In the genomic region with DNA sequence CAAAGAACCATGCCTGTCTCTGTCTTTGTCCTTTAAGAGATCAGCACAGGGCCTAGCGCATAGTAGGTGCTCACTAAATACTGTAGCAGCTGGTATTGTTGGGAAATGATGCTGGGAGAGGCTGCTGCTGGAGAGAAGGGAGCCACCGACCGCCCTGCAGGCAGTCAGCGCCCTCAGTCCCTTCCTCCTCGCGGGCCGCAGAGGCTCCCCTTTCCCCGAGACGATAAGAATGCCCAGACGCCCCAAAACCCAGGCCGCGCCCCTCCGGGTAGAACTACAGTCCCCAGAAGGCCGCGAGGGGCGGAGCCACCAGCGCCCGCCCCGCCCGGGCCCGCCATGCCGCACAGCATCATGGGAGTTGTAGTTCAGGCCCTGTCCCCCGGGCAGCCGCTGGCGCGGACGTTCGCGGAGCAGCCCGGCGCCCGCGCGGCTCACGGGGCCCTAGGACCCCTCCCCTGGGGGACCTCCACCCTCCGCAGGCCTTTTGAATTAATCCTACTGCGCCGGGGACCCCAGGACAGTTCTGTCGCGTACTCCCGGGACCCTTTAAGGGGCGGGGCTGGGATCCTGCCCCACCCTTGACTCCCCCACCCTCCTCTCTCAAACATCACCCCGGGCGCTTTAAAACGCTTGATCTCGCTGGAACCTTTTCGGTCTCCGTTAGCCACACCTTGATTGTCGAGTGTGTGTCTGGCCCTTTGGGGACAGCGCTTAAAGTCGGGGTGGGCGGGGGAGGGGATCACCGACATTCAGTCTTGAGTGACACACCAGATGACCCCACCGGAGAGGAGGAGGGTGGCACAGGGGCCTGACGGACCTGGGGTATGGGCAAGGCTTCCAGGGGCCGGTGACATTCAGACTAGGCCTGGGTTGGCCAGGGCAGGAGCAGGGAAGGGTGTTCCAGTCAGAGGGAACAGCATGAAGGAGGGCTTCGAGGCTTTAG, we compare ENCODE assay signal across 8 cellular contexts. TPM values are rescaled to one million over a fixed set of nuclear protein-coding genes. Genes with fewer than 3 reads are reported as not detected.
DNase-seq lines count a peak whose midpoint lies in the region; ATAC-seq and TF ChIP-seq lines count a peak whose summit lies in the region.

No MANE protein-coding gene starts in this region.

- peaks cover 13% of the 10 kb centered on the region for H3K27me3 ChIP-seq in HUES6 (ENCODE audit: control insufficient read depth, insufficient read depth, low read length)
- H3K27me3 ChIP-seq in subcutaneous abdominal adipose tissue (ENCODE audit: control insufficient read depth in 5 of 5, insufficient read depth in 4 of 5, low read length in 5 of 5): peaks cover 0 to 8% (median 0%) of the 10 kb centered on the region in 5 donors

- H3K9ac ChIP-seq in HUES6 (ENCODE audit: low read length) (peak overlapping the region; percentile 64), subcutaneous abdominal adipose tissue (ENCODE audit: low read length in 5 of 5) (peak overlapping the region; percentile 26 to 96 (median 83))

- peak overlapping the region in 6 of 7 donors; percentile 72 to 91 (median 86) for H3K27ac Mint-ChIP-seq in CD14-positive monocyte

- peaks cover 22% of the 10 kb centered on the region for H3K4me1 Mint-ChIP-seq in CD14-positive monocyte

- H3K9me3 ChIP-seq in HUES6 (ENCODE audit: control insufficient read depth, insufficient read depth, low read depth, low read length) (no peaks in the 10 kb centered on the region), subcutaneous abdominal adipose tissue (ENCODE audit: control insufficient read depth in 5 of 5, low read length in 5 of 5) (peaks cover 0 to 4% (median 0%) of the 10 kb centered on the region in 5 donors)

- peak; percentile 89 for ATAC-seq in GM19463 (IDR thresholded peaks at IDR 0.05; ENCODE audit: unreplicated experiment)

- peak; percentile 78 for DNase-seq in CD14-positive monocyte (ENCODE audit: low spot score)
- DNase-seq in SK-MEL-5 (ENCODE audit: low read depth, low spot score): peak; percentile 74
- peak; percentile 90 for DNase-seq in activated naive CD4-positive, alpha-beta T cell treated with Interleukin-2 at 50 U/mL for 16 hours
- DNase-seq in globus pallidus (ENCODE audit: low spot score): peak; percentile 74
- DNase-seq in non-pigmented ciliary epithelial cell (ENCODE audit: low read depth): peak; percentile 11

- no peak for TF ChIP-seq CTCF in CD14-positive monocyte (IDR thresholded peaks at IDR 0.05)

- H3K4me3 Mint-ChIP-seq in CD14-positive monocyte: peak overlapping the region; percentile 75 to 83

- H3K9me3 Mint-ChIP-seq in CD14-positive monocyte: peaks cover 0 to 2% (median 0%) of the 10 kb centered on the region in 7 donors

- peaks cover 0 to 2% of the 10 kb centered on the region in 2 donors for H3K36me3 Mint-ChIP-seq in CD14-positive monocyte

- intact Hi-C loops in CD14-positive monocyte (cut with micrococcal nuclease): no loop called here

- H3K27ac ChIP-seq in HUES6 (ENCODE audit: low read depth, low read length): peak overlapping the region; percentile 78; the same call in 1 of the 2 replicates
- H3K27ac ChIP-seq in subcutaneous abdominal adipose tissue (ENCODE audit: low read depth, low read length): peak overlapping the region; percentile 80

- H3K4me3 ChIP-seq in HUES6 (ENCODE audit: low read depth, low read length): peak overlapping the region; percentile 71
- H3K4me3 ChIP-seq in subcutaneous abdominal adipose tissue (ENCODE audit: low read depth in 1 of 5, low read length in 5 of 5): peak overlapping the region; percentile 50 to 72 (median 65)

- no peaks in the 10 kb centered on the region for H3K36me3 ChIP-seq in HUES6 (ENCODE audit: control insufficient read depth, insufficient read depth, low read length)
- H3K36me3 ChIP-seq in subcutaneous abdominal adipose tissue (ENCODE audit: control insufficient read depth in 5 of 5, insufficient read depth in 5 of 5, low read length in 5 of 5): no peaks in the 10 kb centered on the region

- H3K4me1 ChIP-seq in HUES6 (ENCODE audit: control insufficient read depth, insufficient read depth, low read length): peaks cover 13% of the 10 kb centered on the region; the same call in 1 of the 2 replicates
- peaks cover 7 to 21% (median 16%) of the 10 kb centered on the region in 5 donors for H3K4me1 ChIP-seq in subcutaneous abdominal adipose tissue (ENCODE audit: control insufficient read depth in 5 of 5, insufficient read depth in 5 of 5, low read length in 5 of 5)

- peaks cover 8 to 11% (median 11%) of the 10 kb centered on the region in 3 donors for H3K27me3 Mint-ChIP-seq in CD14-positive monocyte (ENCODE audit: low read depth in 3 of 3)

- in situ Hi-C loops in SK-MEL-5 (cut with HindIII; ENCODE audit: low pct_unique_long_range_greater_than_20kb, low sequenced_read_pairs): no loop called here

RNA-seq across cellular contexts. Expression of a gene that starts 24.8 kb away (rescaled TPM):
- under 1 TPM; 0.36 to 0.79 TPM for polyA plus RNA-seq in CD14-positive monocyte
- 53.9 and 57.1 TPM in 2 replicates for total RNA-seq in SK-MEL-5 (2014; rRNA removed; shearing (Covaris generic))
- polyA plus RNA-seq in SK-MEL-5 (2015; cell fraction: cytosol; rRNA removed): 70.4 and 75.0 TPM in 2 replicates
- polyA plus RNA-seq in SK-MEL-5 (2015; cell fraction: nucleus; rRNA removed): 17.7 and 39.4 TPM in 2 replicates

Comparison
In these comparisons a context has a peak if more than half of its experiments do, and no peak if none do; other contexts are left out.
1. Peak in every context shown above with its lines: DNase-seq, ATAC-seq, H3K4me3 ChIP-seq and H3K27ac ChIP-seq.
2. DNase-seq: peak in every context shown above with its lines; median percentile 90 in activated naive CD4-positive, alpha-beta T cell treated with Interleukin-2 at 50 U/mL for 16 hours; 78 in CD14-positive monocyte; 74 in SK-MEL-5; 74 in globus pallidus; 11 in non-pigmented ciliary epithelial cell.